Comparison of ENCODE assay signal across 8 cellular contexts in genomic region chr14:30559638-30560071, GRCh38. TPM values are rescaled to one million over a fixed set of nuclear protein-coding genes. Genes with fewer than 3 reads are reported as not detected.
DNase-seq lines count a peak whose midpoint lies in the region; ATAC-seq and TF ChIP-seq lines count a peak whose summit lies in the region.

No MANE protein-coding gene starts in this region.

- H3K9me3 ChIP-seq in stomach smooth muscle (ENCODE audit: control insufficient read depth in 2 of 2, low read length in 2 of 2) = no peaks in the 10 kb centered on the region

- H3K4me3 Mint-ChIP-seq in brain = peak overlapping the region; percentile 100

- H3K27ac Mint-ChIP-seq in brain = peak overlapping the region; percentile 92 to 99 (median 99)

- TF ChIP-seq CTCF in brain (conservative IDR thresholded peaks at IDR 0.05) = no peak

- peak overlapping the region; percentile 66 to 87 for H3K9ac ChIP-seq in stomach smooth muscle (ENCODE audit: low read length in 2 of 2)

- peak overlapping the region; percentile 95 to 97 for H3K4me3 ChIP-seq in stomach smooth muscle (ENCODE audit: low read length in 2 of 2)

- DNase-seq in DMS153 treated with DMSO at 0.1 percent for 48 hours (lab: John Stamatoyannopoulos, UW; ENCODE audit: unreplicated experiment) (peak; percentile 31), DMS153 (lab: John Stamatoyannopoulos, UW) (no peak), NCI-H526 treated with DMSO at 0.1 percent for 48 hours (lab: John Stamatoyannopoulos, UW) (peak; percentile 39), kidney glomerular epithelial cell (lab: John Stamatoyannopoulos, UW) (peak; percentile 35), middle frontal gyrus (ENCODE audit: extremely low spot score, low spot score) (no peak)

- peaks cover 37% of the 10 kb centered on the region for H3K4me1 Mint-ChIP-seq in brain

- peak; percentile 27 for ATAC-seq in HG02870 (IDR thresholded peaks at IDR 0.05; ENCODE audit: unreplicated experiment)

- H3K27ac ChIP-seq in stomach smooth muscle (ENCODE audit: low read length) = no peak overlapping the region

- H3K27me3 ChIP-seq in stomach smooth muscle (ENCODE audit: control insufficient read depth in 1 of 2, insufficient read depth in 2 of 2, low read length in 2 of 2) = no peaks in the 10 kb centered on the region

- no peaks in the 10 kb centered on the region for H3K36me3 ChIP-seq in stomach smooth muscle (ENCODE audit: control insufficient read depth in 2 of 2, insufficient read depth in 2 of 2, low read length in 2 of 2)

- H3K27me3 Mint-ChIP-seq in brain = peaks cover 8% of the 10 kb centered on the region

- H3K4me1 ChIP-seq in stomach smooth muscle (ENCODE audit: control insufficient read depth, insufficient read depth, low read length) = peaks cover 6% of the 10 kb centered on the region

- peaks cover 0 to 15% (median 12%) of the 10 kb centered on the region in 5 experiments for H3K9me3 Mint-ChIP-seq in brain

- peaks cover 35% of the 10 kb centered on the region for H3K36me3 Mint-ChIP-seq in brain

RNA-seq across cellular contexts. Expression of gene G2E3, which starts 0.7 kb away (rescaled TPM):
- polyA plus RNA-seq in brain (ENCODE audit: insufficient read depth, low read depth, low replicate concordance) = 3.4 TPM

Comparison
In these comparisons a context has a peak if more than half of its experiments do, and no peak if none do; other contexts are left out.
1. DNase-seq: peak in DMS153 treated with DMSO at 0.1 percent for 48 hours (single experiment), NCI-H526 treated with DMSO at 0.1 percent for 48 hours (single experiment) and kidney glomerular epithelial cell (single experiment); none in DMS153 (single experiment) and middle frontal gyrus (single experiment).